In genomic region chr16:88391497-88391850, GRCh38 we compare ENCODE assay signal across 28 cellular contexts.
"Had no signal": no experiment of that assay in that cellular context is flagged by ENCODE, and none has a peak within 500 bp of the region (broad histone marks: within the 10 kb centered on the region; RNA-seq: fewer than 3 reads in every experiment).

No MANE protein-coding gene starts in this region.

- H3K9me3 ChIP-seq: ascending aorta had no signal

- DNase-seq: activated B cell treated with CpG ODN at 0.5 μM for 24 hours; activated CD4-positive, alpha-beta memory T cell treated with anti-CD3 and anti-CD28 coated beads, Interleukin-2, amount 10 ng/mL, durations not matched to agents 7 days and 5 days; activated CD4-positive, alpha-beta T cell treated with anti-CD3 and anti-CD28 coated beads for 4 hours; activated CD4-positive, alpha-beta T cell treated with anti-CD3 and anti-CD28 coated beads, Interleukin-2, amount 10 ng/mL, durations not matched to agents 24 days and 14 days; activated CD4-positive, alpha-beta T cell treated with anti-CD3 and anti-CD28 coated beads, Interleukin-2, amount 50 U/mL, for 1 hour; activated CD4-positive, alpha-beta T cell treated with anti-CD3 and anti-CD28 coated beads, Interleukin-2, amount 50 U/mL, for 48 hours; activated CD4-positive, CD25-positive, alpha-beta regulatory T cell treated with anti-CD3 and anti-CD28 coated beads, Interleukin-2, amount 50 U/mL, for 72 hours; activated CD8-positive, alpha-beta memory T cell treated with anti-CD3 and anti-CD28 coated beads for 24 hours; activated CD8-positive, alpha-beta memory T cell treated with anti-CD3 and anti-CD28 coated beads, Interleukin-2, amount 10 ng/mL, durations not matched to agents 7 days and 5 days; activated CD8-positive, alpha-beta memory T cell treated with anti-CD3 and anti-CD28 coated beads, Interleukin-2, amount 50 U/mL, for 48 hours; activated CD8-positive, alpha-beta T cell treated with anti-CD3 and anti-CD28 coated beads, Interleukin-2, amount 10 ng/mL, durations not matched to agents 7 days and 5 days; activated effector memory CD4-positive, alpha-beta T cell treated with Interleukin-2 at 50 U/mL for 16 hours; activated gamma-delta T cell; activated naive CD4-positive, alpha-beta T cell treated with anti-CD3 and anti-CD28 coated beads, Interleukin-2, amount 10 ng/mL, durations not matched to agents 7 days and 5 days; activated naive CD4-positive, alpha-beta T cell treated with Interleukin-2 at 50 U/mL for 16 hours; activated naive CD8-positive, alpha-beta T cell treated with anti-CD3 and anti-CD28 coated beads, Interleukin-2, amount 10 ng/mL, durations not matched to agents 7 days and 5 days; activated naive CD8-positive, alpha-beta T cell treated with anti-CD3 and anti-CD28 coated beads, Interleukin-2, amount 50 U/mL, for 24 hours; activated T-cell treated with anti-CD3 and anti-CD28 coated beads, Interleukin-2, amount 50 U/mL, for 24 hours; activated T-cell treated with anti-CD3 and anti-CD28 coated beads, Interleukin-2, amount 50 U/mL, for 48 hours; SW 1271; T-helper 1 cell; T-helper 2 cell; T-helper 9 cell had no signal

- FAIRE-seq: bronchial epithelial cell, TTC549 had no signal

- H3K27me3 ChIP-seq: ascending aorta had no signal

- H3K36me3 ChIP-seq: ascending aorta, cardiac muscle cell had no signal

- H3K4me3 ChIP-seq: ascending aorta, cardiac muscle cell had no signal

- H3K27ac ChIP-seq: cardiac muscle cell, VCaP had no signal

- ATAC-seq: activated CD8-positive, alpha-beta memory T cell treated with anti-CD3 and anti-CD28 coated beads, Interleukin-2, amount 10 ng/mL, durations not matched to agents 7 days and 5 days; activated CD8-positive, alpha-beta T cell treated with anti-CD3 and anti-CD28 coated beads, Interleukin-2, amount 10 ng/mL, durations not matched to agents 7 days and 5 days; activated naive CD8-positive, alpha-beta T cell treated with anti-CD3 and anti-CD28 coated beads, Interleukin-2, amount 50 U/mL, for 24 hours had no signal
